Comparison of ENCODE assay signal across 1 cellular context in the genomic region with DNA sequence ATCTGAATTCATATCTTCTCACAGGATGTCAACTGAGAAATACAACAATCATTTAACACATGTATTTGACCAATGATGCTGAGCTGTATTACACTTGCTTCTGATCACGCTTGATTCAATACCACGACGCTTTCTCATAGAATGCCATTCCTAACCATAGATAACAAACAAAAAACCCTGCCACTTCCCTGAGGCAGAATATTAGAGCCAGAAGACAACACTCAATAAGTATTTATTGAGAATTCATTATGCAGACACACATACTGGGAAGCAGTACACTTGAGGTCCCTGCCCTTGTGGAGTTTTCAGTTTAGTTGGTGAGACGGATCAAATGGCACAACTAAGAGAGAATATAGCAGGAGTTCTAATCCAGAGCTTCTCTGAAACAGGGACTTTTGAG.
TF ChIP-seq lines count a peak whose summit lies in the region.

No MANE protein-coding gene starts in this region.

TF ChIP-seq in K562, 482 proteins besides CTCF, POLR2A, EP300 and RAD21 (continued from another document):
- TF ChIP-seq ZNF146 (CRISPR knock-in tag; IDR thresholded peaks at IDR 0.05; ENCODE audit: unreplicated experiment) = no peak
- no peak for TF ChIP-seq ZNF695 (CRISPR knock-in tag; IDR thresholded peaks at IDR 0.05)
- no peak for TF ChIP-seq KLF10 (CRISPR knock-in tag; IDR thresholded peaks at IDR 0.05)
- TF ChIP-seq PHF20 (IDR thresholded peaks at IDR 0.05; ENCODE audit: partially characterized antibody) = no peak
